ENCODE assay signal across 20 cellular contexts in the genomic region with DNA sequence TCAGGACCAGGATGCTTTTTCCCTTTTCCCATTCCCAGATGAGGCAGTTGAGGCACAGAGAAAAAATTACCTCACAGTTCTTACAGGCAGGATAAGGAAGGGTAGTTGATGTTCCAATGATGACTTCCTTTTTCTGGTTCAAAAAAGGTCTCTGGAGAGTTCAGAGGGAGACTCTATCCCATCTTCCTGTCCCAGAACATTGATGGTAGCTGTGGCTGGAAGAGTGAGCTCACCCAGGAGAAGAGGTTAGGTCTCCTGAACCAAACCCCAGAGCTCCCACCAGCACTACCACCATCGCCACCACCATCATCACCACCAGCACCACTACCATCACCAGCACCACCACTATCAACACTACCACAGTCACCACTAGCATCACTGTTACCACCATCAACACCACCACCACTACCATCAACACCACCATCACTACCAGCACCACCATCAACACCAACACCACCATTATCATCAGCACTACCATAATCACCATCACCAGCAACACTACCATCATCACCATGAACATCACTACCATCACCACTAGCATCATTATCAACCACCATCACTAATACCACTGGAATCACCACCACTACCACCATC.
"Had no signal": no experiment of that assay in that cellular context is flagged by ENCODE, and none has a peak within 500 bp of the region (broad histone marks: within the 10 kb centered on the region; RNA-seq: fewer than 3 reads in every experiment).

No MANE protein-coding gene starts in this region.

- H3K27ac ChIP-seq: gastrocnemius medialis, pancreas, right lobe of liver had no signal

- H3K4me3 Mint-ChIP-seq: activated naive CD4-positive, alpha-beta T cell treated with anti-CD3 and anti-CD28 coated beads, Interleukin-2, amount 50 U/mL, for 24 hours; activated T-cell treated with anti-CD3 and anti-CD28 coated beads, Interleukin-2, amount 50 U/mL, for 4 hours; mesothelial cell of epicardium had no signal

- H3K27me3 ChIP-seq: gastrocnemius medialis, pancreas, right lobe of liver had no signal

- H3K27me3 Mint-ChIP-seq: activated naive CD4-positive, alpha-beta T cell treated with anti-CD3 and anti-CD28 coated beads, Interleukin-2, amount 50 U/mL, for 24 hours; T-cell had no signal

- ATAC-seq: activated CD8-positive, alpha-beta T cell treated with anti-CD3 and anti-CD28 coated beads, Interleukin-2, amount 10 ng/mL, durations not matched to agents 7 days and 5 days; activated T-cell treated with anti-CD3 and anti-CD28 coated beads, Interleukin-2, amount 50 U/mL, for 4 hours; esophagus mucosa; gastrocnemius medialis; pancreas; right lobe of liver; T-cell had no signal

- H3K4me1 Mint-ChIP-seq: mesothelial cell of epicardium had no signal

- H3K27ac Mint-ChIP-seq: activated CD8-positive, alpha-beta T cell treated with anti-CD3 and anti-CD28 coated beads, Interleukin-2, amount 10 ng/mL, durations not matched to agents 7 days and 5 days; activated naive CD4-positive, alpha-beta T cell treated with anti-CD3 and anti-CD28 coated beads, Interleukin-2, amount 50 U/mL, for 24 hours; mesothelial cell of epicardium had no signal

- FAIRE-seq: keratinocyte, pancreas, small intestine had no signal

- H3K4me1 ChIP-seq: gastrocnemius medialis, pancreas, right lobe of liver had no signal

- DNase-seq: activated CD4-positive, alpha-beta T cell treated with anti-CD3 and anti-CD28 coated beads for 48 hours; activated CD4-positive, CD25-positive, alpha-beta regulatory T cell; activated CD8-positive, alpha-beta T cell treated with anti-CD3 and anti-CD28 coated beads, Interleukin-2, amount 10 ng/mL, durations not matched to agents 7 days and 5 days; activated effector memory CD4-positive, alpha-beta T cell treated with Interleukin-2 at 50 U/mL for 16 hours; activated T-cell treated with anti-CD3 and anti-CD28 coated beads, Interleukin-2, amount 50 U/mL, for 4 hours; amniotic stem cell; effector CD8-positive, alpha-beta T cell; gastrocnemius medialis; head of caudate nucleus; small intestine; stimulated activated CD4-positive, alpha-beta T cell treated with anti-CD3 and anti-CD28 coated beads, Interleukin-4, amount 100 ng/mL, for 1 hour had no signal

- H3K36me3 ChIP-seq: gastrocnemius medialis, pancreas, right lobe of liver had no signal

- H3K4me3 ChIP-seq: gastrocnemius medialis, lung, pancreas, right lobe of liver had no signal

- H3K9me3 ChIP-seq: gastrocnemius medialis, pancreas, right lobe of liver had no signal

- H3K9me3 Mint-ChIP-seq: activated naive CD4-positive, alpha-beta T cell treated with anti-CD3 and anti-CD28 coated beads, Interleukin-2, amount 50 U/mL, for 24 hours; activated T-cell treated with anti-CD3 and anti-CD28 coated beads, Interleukin-2, amount 50 U/mL, for 4 hours; dendritic cell treated with granulocyte-macrophage colony-stimulating factor and Interleukin-4, amounts not matched to agents 40 ng/mL and 50 ng/mL, for 4 days; mesothelial cell of epicardium; T-cell had no signal

- H3K36me3 Mint-ChIP-seq: activated naive CD4-positive, alpha-beta T cell treated with anti-CD3 and anti-CD28 coated beads, Interleukin-2, amount 50 U/mL, for 24 hours; mesothelial cell of epicardium; T-cell had no signal
